Comparison of ENCODE assay signal across 10 cellular contexts in the genomic region with DNA sequence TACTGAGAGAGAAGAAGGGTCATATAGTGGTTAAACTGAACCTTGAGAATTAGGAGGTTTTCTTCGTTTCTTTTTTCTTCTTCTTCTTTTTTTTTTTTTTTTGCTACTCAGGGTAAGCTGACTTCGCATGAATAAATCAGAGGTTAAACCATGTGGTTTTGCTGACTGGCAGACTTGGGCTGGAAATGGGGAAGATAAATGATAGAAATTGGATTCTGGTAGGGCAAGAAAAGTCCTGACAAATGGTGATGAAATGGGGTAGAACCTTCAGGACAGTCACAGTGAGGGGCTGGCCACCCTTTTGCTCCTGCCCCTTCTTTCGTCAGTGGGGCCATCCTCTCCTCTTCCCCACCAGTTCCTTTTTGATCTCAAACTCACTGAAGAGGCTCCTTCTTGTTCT. TPM values are rescaled to one million over a fixed set of nuclear protein-coding genes. Genes with fewer than 3 reads are reported as not detected.
A peak's percentile ranks its signal among the peaks of the same experiment; 100 is the strongest.
DNase-seq lines count a peak whose midpoint lies in the region; ATAC-seq and TF ChIP-seq lines count a peak whose summit lies in the region.
"Had no signal": no experiment of that assay in that cellular context is flagged by ENCODE, and none has a peak within 500 bp of the region (broad histone marks: within the 10 kb centered on the region; RNA-seq: fewer than 3 reads in every experiment).

No MANE protein-coding gene starts in this region.

- DNase-seq in activated CD4-positive, alpha-beta T cell treated with anti-CD3 and anti-CD28 coated beads, Interleukin-2, amount 10 ng/mL, durations not matched to agents 7 days and 5 days: no peak
- DNase-seq in activated CD4-positive, alpha-beta T cell treated with anti-CD3 and anti-CD28 coated beads, Interleukin-2, amount 50 U/mL, for 48 hours: no peak
- DNase-seq in SIG-M5 (lab: John Stamatoyannopoulos, UW): peak; percentile 60
- peak in 4 of 5 donors; percentile 13 to 33 (median 30) for DNase-seq in heart left ventricle
- DNase-seq in HPDE6-E6E7 (ENCODE audit: extremely low spot score): no peak
- DNase-seq in stimulated activated CD4-positive, alpha-beta T cell treated with anti-CD3 and anti-CD28 coated beads, Interleukin-1b, Interleukin-23, amount 100 ng/mL, for 48 hours: no peak
- DNase-seq: activated effector memory CD4-positive, alpha-beta T cell treated with anti-CD3 and anti-CD28 coated beads, Interleukin-2, amount 50 U/mL, for 16 hours; erythroblast had no signal

- POLR2A ChIA-PET in activated CD4-positive, alpha-beta T cell treated with anti-CD3 and anti-CD28 coated beads, Interleukin-2, amount 10 ng/mL, durations not matched to agents 7 days and 5 days (lab: Charles Lee): no interaction called here

- TF ChIP-seq CTCF in heart left ventricle (IDR thresholded peaks at IDR 0.05): no peak

- ATAC-seq in heart left ventricle (peak in 2 of 4 donors; percentile 10 to 45), GM19467 (IDR thresholded peaks at IDR 0.05; ENCODE audit: unreplicated experiment) (no peak)

- H3K27me3 Mint-ChIP-seq in activated CD4-positive, alpha-beta T cell treated with anti-CD3 and anti-CD28 coated beads, Interleukin-2, amount 10 ng/mL, durations not matched to agents 7 days and 5 days: peaks cover 37% of the 10 kb centered on the region

- H3K9me3 Mint-ChIP-seq in activated CD4-positive, alpha-beta T cell treated with anti-CD3 and anti-CD28 coated beads, Interleukin-2, amount 10 ng/mL, durations not matched to agents 7 days and 5 days: peaks cover 15% of the 10 kb centered on the region

- no peak overlapping the region for H3K4me3 ChIP-seq in heart left ventricle
- no peak overlapping the region for H3K4me3 ChIP-seq in subcutaneous abdominal adipose tissue (ENCODE audit: low read depth in 1 of 5, low read length in 5 of 5)

- no peak overlapping the region for H3K9ac ChIP-seq in subcutaneous abdominal adipose tissue (ENCODE audit: low read length in 5 of 5)

- TF ChIP-seq POLR2A in heart left ventricle (IDR thresholded peaks at IDR 0.05): no peak

- H3K36me3 ChIP-seq in heart left ventricle (no peaks in the 10 kb centered on the region), subcutaneous abdominal adipose tissue (ENCODE audit: control insufficient read depth in 5 of 5, insufficient read depth in 5 of 5, low read length in 5 of 5) (peaks cover 0 to 2% (median 0%) of the 10 kb centered on the region in 5 donors)

- H3K4me1 ChIP-seq in heart left ventricle: peaks cover 0 to 41% (median 5%) of the 10 kb centered on the region in 12 donors
- peaks cover 0 to 18% (median 15%) of the 10 kb centered on the region in 5 donors for H3K4me1 ChIP-seq in subcutaneous abdominal adipose tissue (ENCODE audit: control insufficient read depth in 5 of 5, insufficient read depth in 5 of 5, low read length in 5 of 5)

- peak overlapping the region in 4 of 12 donors; percentile 87 to 95 (median 93) for H3K27ac ChIP-seq in heart left ventricle
- peak overlapping the region; percentile 92 for H3K27ac ChIP-seq in subcutaneous abdominal adipose tissue (ENCODE audit: low read depth, low read length)

- intact Hi-C loops in heart left ventricle (cut with DNase I): loop anchor here in 4 of 10 donors (2.0 to 10.0 kb wide), 3 partner anchors 47 to 50 kb away; no protein-coding TSS in a partner anchor

- H3K27ac Mint-ChIP-seq in activated CD4-positive, alpha-beta T cell treated with anti-CD3 and anti-CD28 coated beads, Interleukin-2, amount 10 ng/mL, durations not matched to agents 7 days and 5 days: no peak overlapping the region

- H3K9me3 ChIP-seq in heart left ventricle (peaks cover 0 to 17% (median 12%) of the 10 kb centered on the region in 12 donors), subcutaneous abdominal adipose tissue (ENCODE audit: control insufficient read depth in 5 of 5, low read length in 5 of 5) (peaks cover 0 to 10% (median 0%) of the 10 kb centered on the region in 5 donors)

- WGBS in heart left ventricle, 4 donors: 72 to 78% (median 74%) methylated on average over 3 of the region's 3 CpGs

- CTCF ChIA-PET in activated CD4-positive, alpha-beta T cell treated with anti-CD3 and anti-CD28 coated beads, Interleukin-2, amount 10 ng/mL, durations not matched to agents 7 days and 5 days (lab: Charles Lee): interaction anchor here (0.6 to 1.4 kb wide), 3 partner anchors 30 to 86 kb away, joined by 3 read pairs; no protein-coding TSS in a partner anchor

- H3K4me1 Mint-ChIP-seq in activated CD4-positive, alpha-beta T cell treated with anti-CD3 and anti-CD28 coated beads, Interleukin-2, amount 10 ng/mL, durations not matched to agents 7 days and 5 days: peaks cover 23% of the 10 kb centered on the region

- peaks cover 11% of the 10 kb centered on the region for H3K36me3 Mint-ChIP-seq in activated CD4-positive, alpha-beta T cell treated with anti-CD3 and anti-CD28 coated beads, Interleukin-2, amount 10 ng/mL, durations not matched to agents 7 days and 5 days (ENCODE audit: low read depth)

- H3K27me3 ChIP-seq in heart left ventricle (no peaks in the 10 kb centered on the region), subcutaneous abdominal adipose tissue (ENCODE audit: control insufficient read depth in 5 of 5, insufficient read depth in 4 of 5, low read length in 5 of 5) (no peaks in the 10 kb centered on the region)

- H3K4me3 Mint-ChIP-seq in activated CD4-positive, alpha-beta T cell treated with anti-CD3 and anti-CD28 coated beads, Interleukin-2, amount 10 ng/mL, durations not matched to agents 7 days and 5 days: peak overlapping the region; percentile 30

RNA-seq across cellular contexts. Expression of a gene that starts 1.6 kb away (rescaled TPM):
- 10 to 100 TPM in 1 of 2 experiments, 1 to 10 TPM in 1; 9.0 to 10.3 TPM for total RNA-seq in activated CD4-positive, alpha-beta T cell treated with anti-CD3 and anti-CD28 coated beads, Interleukin-2, amount 10 ng/mL, durations not matched to agents 7 days and 5 days
- total RNA-seq in heart left ventricle: 10 to 100 TPM; 16.7 to 38.5 (median 24.0) TPM
- 10 to 100 TPM in 1 of 2 donors, 1 to 10 TPM in 1; 6.0 to 18.9 TPM for polyA plus RNA-seq in heart left ventricle

Comparison
In these comparisons a context has a peak if more than half of its experiments do, and no peak if none do; other contexts are left out.
1. DNase-seq: peak in SIG-M5 (single experiment) and heart left ventricle (4 of 5); none in activated CD4-positive, alpha-beta T cell treated with anti-CD3 and anti-CD28 coated beads, Interleukin-2, amount 10 ng/mL, durations not matched to agents 7 days and 5 days (single experiment), activated CD4-positive, alpha-beta T cell treated with anti-CD3 and anti-CD28 coated beads, Interleukin-2, amount 50 U/mL, for 48 hours (0 of 2), HPDE6-E6E7 (single experiment) and stimulated activated CD4-positive, alpha-beta T cell treated with anti-CD3 and anti-CD28 coated beads, Interleukin-1b, Interleukin-23, amount 100 ng/mL, for 48 hours (single experiment).